Comparison of ENCODE assay signal across 16 cellular contexts in genomic region chrX:39307488-39307887, GRCh38.
DNase-seq lines count a peak whose midpoint lies in the region; ATAC-seq and TF ChIP-seq lines count a peak whose summit lies in the region.
"Had no signal": no experiment of that assay in that cellular context is flagged by ENCODE, and none has a peak within 500 bp of the region (broad histone marks: within the 10 kb centered on the region; RNA-seq: fewer than 3 reads in every experiment).

No MANE protein-coding gene starts in this region.

- peaks cover 14% of the 10 kb centered on the region for H3K9me3 Mint-ChIP-seq in activated T-cell treated with anti-CD3 and anti-CD28 coated beads, Interleukin-2, amount 50 U/mL, for 24 hours
- H3K9me3 Mint-ChIP-seq in activated T-cell treated with anti-CD3 and anti-CD28 coated beads, Interleukin-2, amount 50 U/mL, for 4 hours: no peaks in the 10 kb centered on the region
- H3K9me3 Mint-ChIP-seq in CD4-positive, alpha-beta memory T cell: peaks cover 0 to 8% (median 3%) of the 10 kb centered on the region in 8 donors
- peaks cover 3% of the 10 kb centered on the region for H3K9me3 Mint-ChIP-seq in activated naive CD8-positive, alpha-beta T cell (ENCODE audit: low read depth)
- H3K9me3 Mint-ChIP-seq in nephron progenitor cell (peaks cover 55% of the 10 kb centered on the region), endodermal cell (peaks cover 86% of the 10 kb centered on the region)

- intact Hi-C loops in CD4-positive, alpha-beta memory T cell (cut with micrococcal nuclease): loop anchor here (5.0 kb wide), 1 partner anchor 45 kb away; no protein-coding TSS in a partner anchor

- H3K9ac ChIP-seq in endodermal cell (ENCODE audit: extremely low read depth, low read length, poor library complexity, severe bottlenecking): no peak overlapping the region

- H3K9me3 ChIP-seq in CD4-positive, alpha-beta memory T cell (ENCODE audit: control insufficient read depth in 1 of 2, low read length in 2 of 2): no peaks in the 10 kb centered on the region
- peaks cover 18% of the 10 kb centered on the region for H3K9me3 ChIP-seq in endodermal cell (ENCODE audit: control insufficient read depth, low read length)
- H3K9me3 ChIP-seq: MG63 had no signal

- H3K27ac Mint-ChIP-seq in activated T-cell treated with anti-CD3 and anti-CD28 coated beads, Interleukin-2, amount 50 U/mL, for 24 hours: peak overlapping the region; percentile 97
- H3K27ac Mint-ChIP-seq in CD4-positive, alpha-beta memory T cell: peak overlapping the region in 5 of 7 donors; percentile 71 to 99 (median 93)
- H3K27ac Mint-ChIP-seq in activated naive CD8-positive, alpha-beta T cell: peak overlapping the region; percentile 100
- H3K27ac Mint-ChIP-seq in nephron progenitor cell (peak overlapping the region; percentile 30), endodermal cell (no peak overlapping the region)

- H3K4me1 ChIP-seq in CD4-positive, alpha-beta memory T cell (ENCODE audit: insufficient read depth, low read length): peaks cover 51% of the 10 kb centered on the region
- no peaks in the 10 kb centered on the region for H3K4me1 ChIP-seq in endodermal cell (ENCODE audit: control insufficient read depth, insufficient read depth, low read length)

- CTCF ChIA-PET in CD4-positive, alpha-beta memory T cell (lab: Charles Lee; ENCODE audit: partially characterized antibody): no interaction called here

- no peak overlapping the region for H3K4me3 ChIP-seq in CD4-positive, alpha-beta memory T cell (ENCODE audit: low read length in 2 of 2)
- H3K4me3 ChIP-seq in endodermal cell (ENCODE audit: low read length): no peak overlapping the region
- H3K4me3 ChIP-seq: MG63 had no signal

- H3K36me3 ChIP-seq in CD4-positive, alpha-beta memory T cell (ENCODE audit: insufficient read depth, low read length): no peaks in the 10 kb centered on the region
- H3K36me3 ChIP-seq in endodermal cell (ENCODE audit: control insufficient read depth, insufficient read depth, low read length): no peaks in the 10 kb centered on the region
- H3K36me3 ChIP-seq: MG63 had no signal

- WGBS in endodermal cell (ENCODE audit: insufficient coverage in 1 of 2, insufficient read length in 1 of 2), 2 experiments: 95% methylated on average over 2 of the region's 2 CpGs; no CpG with 5 or more reads in 1 of the 2 experiments

- peaks cover 31% of the 10 kb centered on the region for H3K27me3 Mint-ChIP-seq in activated T-cell treated with anti-CD3 and anti-CD28 coated beads, Interleukin-2, amount 50 U/mL, for 24 hours
- no peaks in the 10 kb centered on the region for H3K27me3 Mint-ChIP-seq in activated T-cell treated with anti-CD3 and anti-CD28 coated beads, Interleukin-2, amount 50 U/mL, for 4 hours (ENCODE audit: low read depth)
- H3K27me3 Mint-ChIP-seq in CD4-positive, alpha-beta memory T cell: no peaks in the 10 kb centered on the region
- H3K27me3 Mint-ChIP-seq in activated naive CD8-positive, alpha-beta T cell: no peaks in the 10 kb centered on the region
- H3K27me3 Mint-ChIP-seq in nephron progenitor cell (ENCODE audit: low read depth, poor library complexity) (peaks cover 9% of the 10 kb centered on the region), endodermal cell (ENCODE audit: insufficient read depth) (no peaks in the 10 kb centered on the region)

- peaks cover 66% of the 10 kb centered on the region for H3K4me1 Mint-ChIP-seq in activated T-cell treated with anti-CD3 and anti-CD28 coated beads, Interleukin-2, amount 50 U/mL, for 24 hours (ENCODE audit: low read depth)
- peaks cover 63% of the 10 kb centered on the region for H3K4me1 Mint-ChIP-seq in activated T-cell treated with anti-CD3 and anti-CD28 coated beads, Interleukin-2, amount 50 U/mL, for 4 hours (ENCODE audit: low read depth)
- H3K4me1 Mint-ChIP-seq in CD4-positive, alpha-beta memory T cell: peaks cover 28 to 57% (median 43%) of the 10 kb centered on the region in 4 donors
- peaks cover 66% of the 10 kb centered on the region for H3K4me1 Mint-ChIP-seq in activated naive CD8-positive, alpha-beta T cell (ENCODE audit: low read depth)
- H3K4me1 Mint-ChIP-seq in nephron progenitor cell: peaks cover 52% of the 10 kb centered on the region
- peaks cover 7% of the 10 kb centered on the region for H3K4me1 Mint-ChIP-seq in endodermal cell

- POLR2A ChIA-PET in CD4-positive, alpha-beta memory T cell (lab: Charles Lee; ENCODE audit: partially characterized antibody): no interaction called here

- H3K36me3 Mint-ChIP-seq in activated T-cell treated with anti-CD3 and anti-CD28 coated beads, Interleukin-2, amount 50 U/mL, for 24 hours (ENCODE audit: low read depth): peaks cover 87% of the 10 kb centered on the region
- peaks cover 12% of the 10 kb centered on the region for H3K36me3 Mint-ChIP-seq in activated T-cell treated with anti-CD3 and anti-CD28 coated beads, Interleukin-2, amount 50 U/mL, for 4 hours (ENCODE audit: insufficient read depth)
- H3K36me3 Mint-ChIP-seq in CD4-positive, alpha-beta memory T cell: peaks cover 0 to 3% of the 10 kb centered on the region in 2 donors
- H3K36me3 Mint-ChIP-seq in activated naive CD8-positive, alpha-beta T cell: peaks cover 22% of the 10 kb centered on the region
- H3K36me3 Mint-ChIP-seq in nephron progenitor cell (ENCODE audit: low read depth): no peaks in the 10 kb centered on the region
- no peaks in the 10 kb centered on the region for H3K36me3 Mint-ChIP-seq in endodermal cell (ENCODE audit: low read depth)

- no peak for ATAC-seq in activated T-cell treated with anti-CD3 and anti-CD28 coated beads, Interleukin-2, amount 50 U/mL, for 4 hours

- TF ChIP-seq CTCF in nephron progenitor cell (IDR thresholded peaks at IDR 0.05) (no peak), endodermal cell (conservative IDR thresholded peaks at IDR 0.05) (no peak)

- H3K27ac ChIP-seq in CD4-positive, alpha-beta memory T cell (ENCODE audit: low read depth, low read length): no peak overlapping the region
- H3K27ac ChIP-seq in endodermal cell (ENCODE audit: low read depth, low read length): no peak overlapping the region

- no peak for DNase-seq in activated T-cell treated with anti-CD3 and anti-CD28 coated beads, Interleukin-2, amount 50 U/mL, for 24 hours
- no peak for DNase-seq in activated T-cell treated with anti-CD3 and anti-CD28 coated beads, Interleukin-2, amount 50 U/mL, for 4 hours
- DNase-seq in CD4-positive, alpha-beta memory T cell: no peak
- DNase-seq in nephron progenitor cell (no peak), pons (ENCODE audit: low spot score) (no peak), endodermal cell (no peak)
- DNase-seq: AML-193; DMS79; HCEC 1CT; MG63; NCI-H1092 treated with DMSO at 0.1 percent for 48 hours; NCI-H1694; NCI-H69; NK-92 treated with Interleukin-12 subunit alpha and Interleukin-12 subunit beta, amount 100 ng/mL, for 24 hours; OCI-M1 had no signal

- H3K27me3 ChIP-seq in CD4-positive, alpha-beta memory T cell (ENCODE audit: insufficient read depth, low read length): no peaks in the 10 kb centered on the region
- no peaks in the 10 kb centered on the region for H3K27me3 ChIP-seq in endodermal cell (ENCODE audit: control insufficient read depth, insufficient read depth, low read length, poor library complexity, severe bottlenecking)
- H3K27me3 ChIP-seq: MG63 had no signal

- H3K4me3 Mint-ChIP-seq in activated T-cell treated with anti-CD3 and anti-CD28 coated beads, Interleukin-2, amount 50 U/mL, for 24 hours: no peak overlapping the region
- H3K4me3 Mint-ChIP-seq in activated T-cell treated with anti-CD3 and anti-CD28 coated beads, Interleukin-2, amount 50 U/mL, for 4 hours: no peak overlapping the region
- H3K4me3 Mint-ChIP-seq in CD4-positive, alpha-beta memory T cell: no peak overlapping the region
- no peak overlapping the region for H3K4me3 Mint-ChIP-seq in activated naive CD8-positive, alpha-beta T cell
- H3K4me3 Mint-ChIP-seq in nephron progenitor cell: no peak overlapping the region
- H3K4me3 Mint-ChIP-seq in endodermal cell: no peak overlapping the region
